In the genomic region with DNA sequence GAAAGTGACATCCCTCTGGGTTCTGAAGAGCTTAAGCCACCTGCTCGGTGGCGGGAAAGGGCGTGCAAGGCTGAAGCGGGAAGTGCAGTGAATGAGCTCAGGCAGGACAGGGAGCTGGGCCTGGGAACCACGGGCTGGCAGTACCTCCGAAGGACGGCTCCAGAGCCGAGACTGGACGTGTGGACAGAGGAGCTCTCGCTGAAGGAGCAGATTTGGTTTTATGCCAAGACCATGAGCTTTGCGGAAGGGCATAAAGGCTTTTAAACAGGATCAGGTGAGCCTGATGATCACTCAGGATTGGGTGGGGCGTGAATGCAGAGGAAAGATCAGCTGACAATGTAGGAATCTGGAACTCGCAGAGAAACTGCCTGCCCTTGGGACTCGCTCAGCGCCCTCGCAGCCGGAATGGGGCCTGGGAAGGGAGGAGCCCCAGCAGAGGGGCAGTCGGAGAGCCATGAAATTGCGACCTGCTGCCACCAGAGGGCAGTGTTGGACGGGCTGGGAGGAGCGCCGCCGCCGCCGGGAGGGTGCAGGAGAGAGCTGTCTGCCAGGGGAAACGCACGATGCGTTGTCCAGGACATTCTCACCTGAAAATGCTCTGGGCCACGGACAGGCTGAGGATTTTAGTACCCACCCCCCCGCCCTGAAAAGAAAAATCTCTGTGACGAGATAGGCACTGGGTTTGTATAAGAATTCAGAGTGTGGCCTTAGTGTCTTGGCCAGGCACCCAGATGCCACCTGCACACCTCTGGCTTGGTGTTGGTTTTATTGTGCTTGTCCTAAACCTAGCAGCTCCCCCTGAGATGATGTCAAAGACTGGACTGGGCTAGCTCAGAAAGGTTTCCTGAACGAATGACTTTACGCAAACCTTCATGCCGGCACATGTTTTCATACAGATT, we compare ENCODE assay signal across 8 cellular contexts.
A peak's percentile ranks its signal among the peaks of the same experiment; 100 is the strongest.
DNase-seq lines count a peak whose midpoint lies in the region; ATAC-seq, FAIRE-seq and TF ChIP-seq lines count a peak whose summit lies in the region.

No MANE protein-coding gene starts in this region.

- DNase-seq in EL (peak; percentile 76), HTR-8/SVneo (ENCODE audit: insufficient read length, low spot score) (peak; percentile 48), SHP77 (lab: John Stamatoyannopoulos, UW) (peak; percentile 38 to 46), cardiac muscle cell (ENCODE audit: low read depth in 1 of 2, low spot score in 1 of 2) (peak; percentile 86 to 88), posterior vena cava (ENCODE audit: low spot score) (peak; percentile 94), OCI-M2 (lab: John Stamatoyannopoulos, UW; ENCODE audit: unreplicated experiment) (no peak)
- peak; percentile 76 for DNase-seq in activated naive CD8-positive, alpha-beta T cell treated with anti-CD3 and anti-CD28 coated beads, Interleukin-2, amount 10 ng/mL, durations not matched to agents 7 days and 5 days

- H3K4me1 Mint-ChIP-seq in activated naive CD8-positive, alpha-beta T cell treated with anti-CD3 and anti-CD28 coated beads, Interleukin-2, amount 10 ng/mL, durations not matched to agents 7 days and 5 days, result peaks cover 2% of the 10 kb centered on the region

- ATAC-seq in GM21528 (IDR thresholded peaks at IDR 0.05; ENCODE audit: low FRiP score, unreplicated experiment), result peak; percentile 89
- ATAC-seq in activated naive CD8-positive, alpha-beta T cell treated with anti-CD3 and anti-CD28 coated beads, Interleukin-2, amount 10 ng/mL, durations not matched to agents 7 days and 5 days (ENCODE audit: low read depth), result peak; percentile 70

- H3K36me3 ChIP-seq in cardiac muscle cell, result no peaks in the 10 kb centered on the region

- H3K27ac ChIP-seq in cardiac muscle cell, result no peak overlapping the region

- peaks cover 70% of the 10 kb centered on the region for H3K27me3 ChIP-seq in cardiac muscle cell

- H3K4me1 ChIP-seq in cardiac muscle cell (ENCODE audit: low read depth), result no peaks in the 10 kb centered on the region

- FAIRE-seq in HTR-8/SVneo (lab: Jason Lieb, UNC), result no peak

- H3K36me3 Mint-ChIP-seq in activated naive CD8-positive, alpha-beta T cell treated with anti-CD3 and anti-CD28 coated beads, Interleukin-2, amount 10 ng/mL, durations not matched to agents 7 days and 5 days, result no peaks in the 10 kb centered on the region

- H3K9me3 Mint-ChIP-seq in activated naive CD8-positive, alpha-beta T cell treated with anti-CD3 and anti-CD28 coated beads, Interleukin-2, amount 10 ng/mL, durations not matched to agents 7 days and 5 days, result no peaks in the 10 kb centered on the region

- H3K27me3 Mint-ChIP-seq in activated naive CD8-positive, alpha-beta T cell treated with anti-CD3 and anti-CD28 coated beads, Interleukin-2, amount 10 ng/mL, durations not matched to agents 7 days and 5 days, result peaks cover 4% of the 10 kb centered on the region

- H3K27ac Mint-ChIP-seq in activated naive CD8-positive, alpha-beta T cell treated with anti-CD3 and anti-CD28 coated beads, Interleukin-2, amount 10 ng/mL, durations not matched to agents 7 days and 5 days, result no peak overlapping the region

- no peak overlapping the region for H3K4me3 Mint-ChIP-seq in activated naive CD8-positive, alpha-beta T cell treated with anti-CD3 and anti-CD28 coated beads, Interleukin-2, amount 10 ng/mL, durations not matched to agents 7 days and 5 days

- no peaks in the 10 kb centered on the region for H3K9me3 ChIP-seq in cardiac muscle cell (ENCODE audit: low read depth)

- H3K4me3 ChIP-seq in cardiac muscle cell, result no peak overlapping the region

- peak; percentile 90 for TF ChIP-seq CTCF in cardiac muscle cell (IDR thresholded peaks at IDR 0.05; ENCODE audit: low read depth, low read length)

- intact Hi-C loops in posterior vena cava (cut with DNase I), result no loop called here

- POLR2A ChIA-PET in activated naive CD8-positive, alpha-beta T cell treated with anti-CD3 and anti-CD28 coated beads, Interleukin-2, amount 10 ng/mL, durations not matched to agents 7 days and 5 days (lab: Charles Lee), result no interaction called here
